18 cellular contexts compared by ENCODE assay signal in genomic region chr2:152075427-152076050, GRCh38.
"Had no signal": no experiment of that assay in that cellular context is flagged by ENCODE, and none has a peak within 500 bp of the region (broad histone marks: within the 10 kb centered on the region; RNA-seq: fewer than 3 reads in every experiment).

No MANE protein-coding gene starts in this region.

- H3K27ac Mint-ChIP-seq: natural killer cell treated with Interleukin-12 subunit alpha and Interleukin-12 subunit beta and Interleukin-15 and Interleukin-18, amount 100 ng/mL, for 72 hours; stimulated activated naive CD8-positive, alpha-beta T cell treated with anti-CD3 and anti-CD28 coated beads, Interleukin-15, Interleukin-2, amounts not matched to agents 100 ng/mL and 50 ng/mL, for 24 hours; T-cell had no signal

- H3K4me3 ChIP-seq: gastrocnemius medialis, testis, uterus had no signal

- H3K27me3 Mint-ChIP-seq: activated naive CD8-positive, alpha-beta T cell treated with anti-CD3 and anti-CD28 coated beads, Interleukin-2, amount 10 ng/mL, durations not matched to agents 7 days and 5 days; stimulated activated naive CD8-positive, alpha-beta T cell treated with anti-CD3 and anti-CD28 coated beads, Interleukin-15, Interleukin-2, amounts not matched to agents 100 ng/mL and 50 ng/mL, for 24 hours; T-cell had no signal

- H3K4me3 Mint-ChIP-seq: activated naive CD8-positive, alpha-beta T cell treated with anti-CD3 and anti-CD28 coated beads, Interleukin-2, amount 10 ng/mL, durations not matched to agents 7 days and 5 days; natural killer cell treated with Interleukin-12 subunit alpha and Interleukin-12 subunit beta and Interleukin-15 and Interleukin-18, amount 100 ng/mL, for 72 hours; stimulated activated naive CD8-positive, alpha-beta T cell treated with anti-CD3 and anti-CD28 coated beads, Interleukin-15, Interleukin-2, amounts not matched to agents 100 ng/mL and 50 ng/mL, for 24 hours; T-cell had no signal

- H3K4me1 Mint-ChIP-seq: activated naive CD8-positive, alpha-beta T cell treated with anti-CD3 and anti-CD28 coated beads, Interleukin-2, amount 10 ng/mL, durations not matched to agents 7 days and 5 days; T-cell had no signal

- H3K9me3 Mint-ChIP-seq: activated naive CD8-positive, alpha-beta T cell treated with anti-CD3 and anti-CD28 coated beads, Interleukin-2, amount 10 ng/mL, durations not matched to agents 7 days and 5 days; natural killer cell treated with Interleukin-12 subunit alpha and Interleukin-12 subunit beta and Interleukin-15 and Interleukin-18, amount 100 ng/mL, for 72 hours; stimulated activated naive CD8-positive, alpha-beta T cell treated with anti-CD3 and anti-CD28 coated beads, Interleukin-15, Interleukin-2, amounts not matched to agents 100 ng/mL and 50 ng/mL, for 24 hours had no signal

- ATAC-seq: gastrocnemius medialis; natural killer cell treated with Interleukin-12 subunit alpha and Interleukin-12 subunit beta and Interleukin-15 and Interleukin-18, amount 100 ng/mL, for 72 hours; T-cell had no signal

- DNase-seq: activated CD4-positive, CD25-positive, alpha-beta regulatory T cell treated with anti-CD3 and anti-CD28 coated beads, Interleukin-2, amount 50 U/mL, for 72 hours; activated naive CD4-positive, alpha-beta T cell; activated naive CD8-positive, alpha-beta T cell treated with anti-CD3 and anti-CD28 coated beads, Interleukin-2, amount 10 ng/mL, durations not matched to agents 7 days and 5 days; activated T-cell treated with anti-CD3 and anti-CD28 coated beads for 4 hours; erythroblast; gastrocnemius medialis; mesendoderm; posterior cingulate gyrus; retina; small intestine; stimulated activated CD4-positive, alpha-beta T cell treated with anti-CD3 and anti-CD28 coated beads, Interleukin-4, amount 100 ng/mL, for 4 hours; stimulated activated CD8-positive, alpha-beta memory T cell treated with anti-CD3 and anti-CD28 coated beads, Interleukin-4, amount 100 ng/mL, for 48 hours; T-cell; T1000; testis; uterus had no signal
